Comparison of ENCODE assay signal across 1 cellular context in the genomic region with DNA sequence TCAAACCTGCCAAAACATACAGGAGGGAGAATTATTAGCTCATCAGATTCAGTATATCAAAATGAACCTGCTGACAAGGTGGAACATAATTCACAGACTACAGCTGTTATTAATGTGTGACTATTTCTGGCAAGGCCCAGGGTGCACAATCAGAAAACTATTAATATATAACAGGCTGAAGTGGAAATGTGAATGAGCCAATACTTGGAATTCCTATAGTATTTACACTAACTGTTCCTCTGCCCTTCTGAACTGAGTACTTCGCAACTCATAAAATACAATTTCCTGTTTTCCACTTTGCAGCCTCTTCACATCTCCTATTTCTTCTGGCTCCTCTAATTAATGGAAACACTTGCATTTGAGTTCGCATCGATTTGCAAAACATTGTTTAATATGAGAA.
TF ChIP-seq lines count a peak whose summit lies in the region.

No MANE protein-coding gene starts in this region.

TF ChIP-seq in HepG2, 621 proteins besides CTCF, POLR2A, EP300 and RAD21 (continued from another document):
- TF ChIP-seq, protein P1, sequence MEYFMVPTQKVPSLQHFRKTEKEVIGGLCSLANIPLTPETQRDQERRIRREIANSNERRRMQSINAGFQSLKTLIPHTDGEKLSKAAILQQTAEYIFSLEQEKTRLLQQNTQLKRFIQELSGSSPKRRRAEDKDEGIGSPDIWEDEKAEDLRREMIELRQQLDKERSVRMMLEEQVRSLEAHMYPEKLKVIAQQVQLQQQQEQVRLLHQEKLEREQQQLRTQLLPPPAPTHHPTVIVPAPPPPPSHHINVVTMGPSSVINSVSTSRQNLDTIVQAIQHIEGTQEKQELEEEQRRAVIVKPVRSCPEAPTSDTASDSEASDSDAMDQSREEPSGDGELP (IDR thresholded peaks at IDR 0.05; ENCODE audit: borderline replicate concordance, low read depth), result peak; percentile 31; the same call in 1 of the 2 replicates
- TF ChIP-seq HNF4A (CRISPR knock-in tag; IDR thresholded peaks at IDR 0.05) (peak; percentile 67), GABPA (IDR thresholded peaks at IDR 0.05; ENCODE audit: low read depth, low read length) (no peak), GABPA (CRISPR knock-in tag; IDR thresholded peaks at IDR 0.05; ENCODE audit: low read depth) (peak; percentile 50; the same call in 1 of the 2 replicates), KMT2B (CRISPR knock-in tag; IDR thresholded peaks at IDR 0.05) (no peak), ZNF205 (CRISPR knock-in tag; IDR thresholded peaks at IDR 0.05) (no peak), CEBPG (CRISPR knock-in tag; IDR thresholded peaks at IDR 0.05) (peak; percentile 63), RARA (CRISPR knock-in tag; IDR thresholded peaks at IDR 0.05) (peak; percentile 59; the same call in 1 of the 2 replicates), FOXM1 (CRISPR knock-in tag; IDR thresholded peaks at IDR 0.05) (no peak), ZNF703 (CRISPR knock-in tag; IDR thresholded peaks at IDR 0.05; ENCODE audit: borderline replicate concordance) (no peak), GATAD2A (CRISPR knock-in tag; IDR thresholded peaks at IDR 0.05) (peak; percentile 42; the same call in 1 of the 2 replicates), RXRB (CRISPR knock-in tag; IDR thresholded peaks at IDR 0.05; ENCODE audit: borderline replicate concordance) (0 out of 2 replicates have a peak, but pooled peaks have one; percentile 18), ZNF224 (CRISPR knock-in tag; IDR thresholded peaks at IDR 0.05) (no peak), ZNF550 (CRISPR knock-in tag; IDR thresholded peaks at IDR 0.05; ENCODE audit: borderline replicate concordance) (no peak), NCOA2 (CRISPR knock-in tag; IDR thresholded peaks at IDR 0.05) (peak; percentile 43; the same call in 1 of the 2 replicates), FOXP1 (IDR thresholded peaks at IDR 0.05) (no peak), FOXP1 (CRISPR knock-in tag; IDR thresholded peaks at IDR 0.05) (0 out of 2 replicates have a peak, but pooled peaks have one; percentile 20), NCOR1 (IDR thresholded peaks at IDR 0.05; ENCODE audit: borderline replicate concordance, low read length) (peak; percentile 41; the same call in 1 of the 2 replicates), CCDC6 (CRISPR knock-in tag; IDR thresholded peaks at IDR 0.05) (no peak), TEAD3 (CRISPR knock-in tag; optimal IDR thresholded peaks at IDR 0.05; ENCODE audit: borderline replicate concordance) (peak; percentile 66), ZNF788 (CRISPR knock-in tag; IDR thresholded peaks at IDR 0.05; ENCODE audit: borderline replicate concordance) (no peak), FOXA3 (CRISPR knock-in tag; IDR thresholded peaks at IDR 0.05) (peak; percentile 41), SALL2 (CRISPR knock-in tag; IDR thresholded peaks at IDR 0.05) (no peak), ERF (CRISPR knock-in tag; IDR thresholded peaks at IDR 0.05) (peak; percentile 17; the same call in 1 of the 2 replicates)
- TF ChIP-seq, protein P2, sequence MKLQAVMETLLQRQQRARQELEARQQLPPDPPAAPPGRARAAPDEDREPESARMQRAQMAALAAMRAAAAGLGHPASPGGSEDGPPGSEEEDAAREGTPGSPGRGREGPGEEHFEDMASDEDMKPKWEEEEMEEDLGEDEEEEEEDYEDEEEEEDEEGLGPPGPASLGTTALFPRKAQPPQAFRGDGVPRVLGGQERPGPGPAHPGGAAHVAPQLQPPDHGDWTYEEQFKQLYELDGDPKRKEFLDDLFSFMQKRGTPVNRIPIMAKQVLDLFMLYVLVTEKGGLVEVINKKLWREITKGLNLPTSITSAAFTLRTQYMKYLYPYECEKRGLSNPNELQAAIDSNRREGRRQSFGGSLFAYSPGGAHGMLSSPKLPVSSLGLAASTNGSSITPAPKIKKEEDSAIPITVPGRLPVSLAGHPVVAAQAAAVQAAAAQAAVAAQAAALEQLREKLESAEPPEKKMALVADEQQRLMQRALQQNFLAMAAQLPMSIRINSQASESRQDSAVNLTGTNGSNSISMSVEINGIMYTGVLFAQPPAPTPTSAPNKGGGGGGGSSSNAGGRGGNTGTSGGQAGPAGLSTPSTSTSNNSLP (IDR thresholded peaks at IDR 0.05; ENCODE audit: low read depth, low read length), result peak; percentile 85
- TF ChIP-seq, protein P3, sequence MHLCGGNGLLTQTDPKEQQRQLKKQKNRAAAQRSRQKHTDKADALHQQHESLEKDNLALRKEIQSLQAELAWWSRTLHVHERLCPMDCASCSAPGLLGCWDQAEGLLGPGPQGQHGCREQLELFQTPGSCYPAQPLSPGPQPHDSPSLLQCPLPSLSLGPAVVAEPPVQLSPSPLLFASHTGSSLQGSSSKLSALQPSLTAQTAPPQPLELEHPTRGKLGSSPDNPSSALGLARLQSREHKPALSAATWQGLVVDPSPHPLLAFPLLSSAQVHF (CRISPR knock-in tag; IDR thresholded peaks at IDR 0.05), result no peak
- TF ChIP-seq, protein P4, sequence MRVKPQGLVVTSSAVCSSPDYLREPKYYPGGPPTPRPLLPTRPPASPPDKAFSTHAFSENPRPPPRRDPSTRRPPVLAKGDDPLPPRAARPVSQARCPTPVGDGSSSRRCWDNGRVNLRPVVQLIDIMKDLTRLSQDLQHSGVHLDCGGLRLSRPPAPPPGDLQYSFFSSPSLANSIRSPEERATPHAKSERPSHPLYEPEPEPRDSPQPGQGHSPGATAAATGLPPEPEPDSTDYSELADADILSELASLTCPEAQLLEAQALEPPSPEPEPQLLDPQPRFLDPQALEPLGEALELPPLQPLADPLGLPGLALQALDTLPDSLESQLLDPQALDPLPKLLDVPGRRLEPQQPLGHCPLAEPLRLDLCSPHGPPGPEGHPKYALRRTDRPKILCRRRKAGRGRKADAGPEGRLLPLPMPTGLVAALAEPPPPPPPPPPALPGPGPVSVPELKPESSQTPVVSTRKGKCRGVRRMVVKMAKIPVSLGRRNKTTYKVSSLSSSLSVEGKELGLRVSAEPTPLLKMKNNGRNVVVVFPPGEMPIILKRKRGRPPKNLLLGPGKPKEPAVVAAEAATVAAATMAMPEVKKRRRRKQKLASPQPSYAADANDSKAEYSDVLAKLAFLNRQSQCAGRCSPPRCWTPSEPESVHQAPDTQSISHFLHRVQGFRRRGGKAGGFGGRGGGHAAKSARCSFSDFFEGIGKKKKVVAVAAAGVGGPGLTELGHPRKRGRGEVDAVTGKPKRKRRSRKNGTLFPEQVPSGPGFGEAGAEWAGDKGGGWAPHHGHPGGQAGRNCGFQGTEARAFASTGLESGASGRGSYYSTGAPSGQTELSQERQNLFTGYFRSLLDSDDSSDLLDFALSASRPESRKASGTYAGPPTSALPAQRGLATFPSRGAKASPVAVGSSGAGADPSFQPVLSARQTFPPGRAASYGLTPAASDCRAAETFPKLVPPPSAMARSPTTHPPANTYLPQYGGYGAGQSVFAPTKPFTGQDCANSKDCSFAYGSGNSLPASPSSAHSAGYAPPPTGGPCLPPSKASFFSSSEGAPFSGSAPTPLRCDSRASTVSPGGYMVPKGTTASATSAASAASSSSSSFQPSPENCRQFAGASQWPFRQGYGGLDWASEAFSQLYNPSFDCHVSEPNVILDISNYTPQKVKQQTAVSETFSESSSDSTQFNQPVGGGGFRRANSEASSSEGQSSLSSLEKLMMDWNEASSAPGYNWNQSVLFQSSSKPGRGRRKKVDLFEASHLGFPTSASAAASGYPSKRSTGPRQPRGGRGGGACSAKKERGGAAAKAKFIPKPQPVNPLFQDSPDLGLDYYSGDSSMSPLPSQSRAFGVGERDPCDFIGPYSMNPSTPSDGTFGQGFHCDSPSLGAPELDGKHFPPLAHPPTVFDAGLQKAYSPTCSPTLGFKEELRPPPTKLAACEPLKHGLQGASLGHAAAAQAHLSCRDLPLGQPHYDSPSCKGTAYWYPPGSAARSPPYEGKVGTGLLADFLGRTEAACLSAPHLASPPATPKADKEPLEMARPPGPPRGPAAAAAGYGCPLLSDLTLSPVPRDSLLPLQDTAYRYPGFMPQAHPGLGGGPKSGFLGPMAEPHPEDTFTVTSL (CRISPR knock-in tag; IDR thresholded peaks at IDR 0.05; ENCODE audit: borderline replicate concordance), result peak; percentile 61; the same call in 1 of the 2 replicates
- TF ChIP-seq, protein P5, sequence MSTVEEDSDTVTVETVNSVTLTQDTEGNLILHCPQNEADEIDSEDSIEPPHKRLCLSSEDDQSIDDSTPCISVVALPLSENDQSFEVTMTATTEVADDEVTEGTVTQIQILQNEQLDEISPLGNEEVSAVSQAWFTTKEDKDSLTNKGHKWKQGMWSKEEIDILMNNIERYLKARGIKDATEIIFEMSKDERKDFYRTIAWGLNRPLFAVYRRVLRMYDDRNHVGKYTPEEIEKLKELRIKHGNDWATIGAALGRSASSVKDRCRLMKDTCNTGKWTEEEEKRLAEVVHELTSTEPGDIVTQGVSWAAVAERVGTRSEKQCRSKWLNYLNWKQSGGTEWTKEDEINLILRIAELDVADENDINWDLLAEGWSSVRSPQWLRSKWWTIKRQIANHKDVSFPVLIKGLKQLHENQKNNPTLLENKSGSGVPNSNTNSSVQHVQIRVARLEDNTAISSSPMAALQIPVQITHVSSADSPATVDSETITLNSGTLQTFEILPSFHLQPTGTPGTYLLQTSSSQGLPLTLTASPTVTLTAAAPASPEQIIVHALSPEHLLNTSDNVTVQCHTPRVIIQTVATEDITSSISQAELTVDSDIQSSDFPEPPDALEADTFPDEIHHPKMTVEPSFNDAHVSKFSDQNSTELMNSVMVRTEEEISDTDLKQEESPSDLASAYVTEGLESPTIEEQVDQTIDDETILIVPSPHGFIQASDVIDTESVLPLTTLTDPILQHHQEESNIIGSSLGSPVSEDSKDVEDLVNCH (CRISPR knock-in tag; IDR thresholded peaks at IDR 0.05), result no peak
- TF ChIP-seq, protein P6, sequence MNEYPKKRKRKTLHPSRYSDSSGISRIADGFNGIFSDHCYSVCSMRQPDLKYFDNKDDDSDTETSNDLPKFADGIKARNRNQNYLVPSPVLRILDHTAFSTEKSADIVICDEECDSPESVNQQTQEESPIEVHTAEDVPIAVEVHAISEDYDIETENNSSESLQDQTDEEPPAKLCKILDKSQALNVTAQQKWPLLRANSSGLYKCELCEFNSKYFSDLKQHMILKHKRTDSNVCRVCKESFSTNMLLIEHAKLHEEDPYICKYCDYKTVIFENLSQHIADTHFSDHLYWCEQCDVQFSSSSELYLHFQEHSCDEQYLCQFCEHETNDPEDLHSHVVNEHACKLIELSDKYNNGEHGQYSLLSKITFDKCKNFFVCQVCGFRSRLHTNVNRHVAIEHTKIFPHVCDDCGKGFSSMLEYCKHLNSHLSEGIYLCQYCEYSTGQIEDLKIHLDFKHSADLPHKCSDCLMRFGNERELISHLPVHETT (CRISPR knock-in tag; conservative IDR thresholded peaks at IDR 0.05), result no peak
- TF ChIP-seq, protein P7, sequence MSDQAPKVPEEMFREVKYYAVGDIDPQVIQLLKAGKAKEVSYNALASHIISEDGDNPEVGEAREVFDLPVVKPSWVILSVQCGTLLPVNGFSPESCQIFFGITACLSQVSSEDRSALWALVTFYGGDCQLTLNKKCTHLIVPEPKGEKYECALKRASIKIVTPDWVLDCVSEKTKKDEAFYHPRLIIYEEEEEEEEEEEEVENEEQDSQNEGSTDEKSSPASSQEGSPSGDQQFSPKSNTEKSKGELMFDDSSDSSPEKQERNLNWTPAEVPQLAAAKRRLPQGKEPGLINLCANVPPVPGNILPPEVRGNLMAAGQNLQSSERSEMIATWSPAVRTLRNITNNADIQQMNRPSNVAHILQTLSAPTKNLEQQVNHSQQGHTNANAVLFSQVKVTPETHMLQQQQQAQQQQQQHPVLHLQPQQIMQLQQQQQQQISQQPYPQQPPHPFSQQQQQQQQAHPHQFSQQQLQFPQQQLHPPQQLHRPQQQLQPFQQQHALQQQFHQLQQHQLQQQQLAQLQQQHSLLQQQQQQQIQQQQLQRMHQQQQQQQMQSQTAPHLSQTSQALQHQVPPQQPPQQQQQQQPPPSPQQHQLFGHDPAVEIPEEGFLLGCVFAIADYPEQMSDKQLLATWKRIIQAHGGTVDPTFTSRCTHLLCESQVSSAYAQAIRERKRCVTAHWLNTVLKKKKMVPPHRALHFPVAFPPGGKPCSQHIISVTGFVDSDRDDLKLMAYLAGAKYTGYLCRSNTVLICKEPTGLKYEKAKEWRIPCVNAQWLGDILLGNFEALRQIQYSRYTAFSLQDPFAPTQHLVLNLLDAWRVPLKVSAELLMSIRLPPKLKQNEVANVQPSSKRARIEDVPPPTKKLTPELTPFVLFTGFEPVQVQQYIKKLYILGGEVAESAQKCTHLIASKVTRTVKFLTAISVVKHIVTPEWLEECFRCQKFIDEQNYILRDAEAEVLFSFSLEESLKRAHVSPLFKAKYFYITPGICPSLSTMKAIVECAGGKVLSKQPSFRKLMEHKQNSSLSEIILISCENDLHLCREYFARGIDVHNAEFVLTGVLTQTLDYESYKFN (CRISPR knock-in tag; conservative IDR thresholded peaks at IDR 0.05), result peak; percentile 79
